8 cellular contexts compared by ENCODE assay signal in genomic region chr20:37384683-37385174, GRCh38. TPM values are rescaled to one million over a fixed set of nuclear protein-coding genes. Genes with fewer than 3 reads are reported as not detected.
DNase-seq lines count a peak whose midpoint lies in the region; ATAC-seq and TF ChIP-seq lines count a peak whose summit lies in the region.

No MANE protein-coding gene starts in this region.

- H3K9me3 ChIP-seq in gastrocnemius medialis = no peaks in the 10 kb centered on the region

- ATAC-seq in HG03159 (IDR thresholded peaks at IDR 0.05; ENCODE audit: unreplicated experiment) (peak; percentile 48), left ventricle myocardium superior (peak; percentile 88), gastrocnemius medialis (peak; percentile 57 to 89), GM21515 (IDR thresholded peaks at IDR 0.05; ENCODE audit: unreplicated experiment) (no peak), GM19452 (IDR thresholded peaks at IDR 0.05; ENCODE audit: unreplicated experiment) (no peak)

- DNase-seq in G401 (ENCODE audit: low spot score) (peak; percentile 44), SKM-1 treated with dmso at 0.1 percent for 144 hours (lab: John Stamatoyannopoulos, UW; ENCODE audit: unreplicated experiment) (peak; percentile 43), left ventricle myocardium superior (peak; percentile 81), gastrocnemius medialis (peak in 1 of 2 donors; percentile 47)
- DNase-seq in activated naive CD4-positive, alpha-beta T cell treated with anti-CD3 and anti-CD28 coated beads, Interleukin-2, amount 50 U/mL, for 16 hours = peak; percentile 77

- H3K27me3 ChIP-seq in gastrocnemius medialis = no peaks in the 10 kb centered on the region

- H3K4me3 ChIP-seq in gastrocnemius medialis = peak overlapping the region; percentile 54 to 59 (median 57)

- H3K4me1 ChIP-seq in gastrocnemius medialis = peaks cover 0 to 5% of the 10 kb centered on the region in 2 donors

- H3K36me3 ChIP-seq in gastrocnemius medialis = no peaks in the 10 kb centered on the region

- TF ChIP-seq POLR2A in gastrocnemius medialis (IDR thresholded peaks at IDR 0.05) = no peak

- intact Hi-C loops in left ventricle myocardium superior (cut with micrococcal nuclease) (no loop called here), gastrocnemius medialis (cut with DNase I; ENCODE audit: low total_unique reads) (loop anchor here (1.0 to 2.0 kb wide), 4 partner anchors 108 to 189 kb away; no protein-coding TSS in a partner anchor)

- peak; percentile 84 to 97 (median 93) for TF ChIP-seq CTCF in gastrocnemius medialis (IDR thresholded peaks at IDR 0.05 in 4 of 5, conservative IDR thresholded peaks at IDR 0.05 in 1 of 5)

- H3K27ac ChIP-seq in gastrocnemius medialis = no peak overlapping the region

- in situ Hi-C loops in G401 (cut with HindIII; ENCODE audit: low sequenced_read_pairs) = no loop called here
- in situ Hi-C loops in gastrocnemius medialis (cut with MboI; ENCODE audit: low sequenced_read_pairs in 4 of 4) = loop anchor here (5.0 to 25.0 kb wide), 7 partner anchors 110 to 190 kb away; partner anchors contain the start of gene BLCAP (in 1 of the 4)

RNA-seq across cellular contexts. Expression of gene SRC, which starts 38.8 kb away (rescaled TPM):
- 15.9 and 16.8 TPM in 2 replicates for total RNA-seq in G401 (2014; rRNA removed; shearing (Covaris generic))
- total RNA-seq in left ventricle myocardium superior = 5.1 TPM
- 1 to 10 TPM; 1.0 to 2.3 (median 1.8) TPM for total RNA-seq in gastrocnemius medialis

Comparison
In these comparisons a context has a peak if more than half of its experiments do, and no peak if none do; other contexts are left out.
1. ATAC-seq: peak in HG03159 (single experiment), left ventricle myocardium superior (single experiment) and gastrocnemius medialis (2 of 2); none in GM21515 (single experiment) and GM19452 (single experiment).